Comparison of ENCODE assay signal across 33 cellular contexts in genomic region chr5:112097768-112098167, GRCh38.
DNase-seq lines count a peak whose midpoint lies in the region; ATAC-seq and TF ChIP-seq lines count a peak whose summit lies in the region.
"Had no signal": no experiment of that assay in that cellular context is flagged by ENCODE, and none has a peak within 500 bp of the region (broad histone marks: within the 10 kb centered on the region; RNA-seq: fewer than 3 reads in every experiment).

No MANE protein-coding gene starts in this region.

- peaks cover 3% of the 10 kb centered on the region; the same call in 1 of the 3 replicates for H3K9me3 Mint-ChIP-seq in GM23338
- H3K9me3 Mint-ChIP-seq: dendritic cell treated with granulocyte-macrophage colony-stimulating factor and Interleukin-4, amounts not matched to agents 40 ng/mL and 50 ng/mL, for 4 days had no signal

- no peak overlapping the region for H3K4me3 ChIP-seq in GM23338
- H3K4me3 ChIP-seq in adipocyte (ENCODE audit: low read length): peak overlapping the region; percentile 67
- H3K4me3 ChIP-seq in left lung: no peak overlapping the region
- H3K4me3 ChIP-seq: A549, SK-N-MC, uterus had no signal

- H3K4me3 Mint-ChIP-seq in GM23338: no peak overlapping the region
- H3K4me3 Mint-ChIP-seq: activated CD8-positive, alpha-beta memory T cell treated with anti-CD3 and anti-CD28 coated beads, Interleukin-2, amount 10 ng/mL, durations not matched to agents 7 days and 5 days; activated T-cell treated with anti-CD3 and anti-CD28 coated beads, Interleukin-2, amount 50 U/mL, for 72 hours; CD8-positive, alpha-beta memory T cell; dendritic cell treated with granulocyte-macrophage colony-stimulating factor and Interleukin-4, amounts not matched to agents 40 ng/mL and 50 ng/mL, for 4 days; endodermal cell; H9; neural crest cell; T-helper 17 cell had no signal

- TF ChIP-seq CTCF in GM23338 (conservative IDR thresholded peaks at IDR 0.05; ENCODE audit: low read depth in 2 of 2) (no peak), left lung (IDR thresholded peaks at IDR 0.05) (no peak)

- DNase-seq in A172 (ENCODE audit: low spot score) (peak; percentile 2), GM23338 (ENCODE audit: low spot score) (no peak), adipocyte (ENCODE audit: low read depth) (peak; percentile 3), left lung (no peak), Ammon's horn (ENCODE audit: low spot score) (no peak), SW480 (ENCODE audit: low spot score) (no peak), medulla oblongata (ENCODE audit: extremely low spot score) (no peak)
- DNase-seq: activated CD4-positive, alpha-beta T cell treated with anti-CD3 and anti-CD28 coated beads, Interleukin-2, amount 50 U/mL, for 4 hours; activated CD8-positive, alpha-beta memory T cell treated with anti-CD3 and anti-CD28 coated beads, Interleukin-2, amount 10 ng/mL, durations not matched to agents 7 days and 5 days; activated naive CD4-positive, alpha-beta T cell treated with Interleukin-2 at 50 U/mL for 16 hours; activated T-cell treated with anti-CD3 and anti-CD28 coated beads, Interleukin-2, amount 50 U/mL, for 72 hours; CD8-positive, alpha-beta memory T cell; endodermal cell; H9; hypothalamus; left colon; NCI-H1048; NCI-H1694; NCI-H2171; NCI-H510A; OCI-M1; retina; stimulated activated CD4-positive, alpha-beta T cell treated with anti-CD3 and anti-CD28 coated beads, Interleukin-1b, Interleukin-23, amount 100 ng/mL, for 48 hours; stimulated activated naive CD8-positive, alpha-beta T cell treated with anti-CD3 and anti-CD28 coated beads, Interleukin-15, Interleukin-2, amounts not matched to agents 100 U/mL and 50 U/mL, for 24 hours; T-helper 17 cell; uterus had no signal

- H3K27ac ChIP-seq in GM23338 (ENCODE audit: low read depth): no peak overlapping the region
- no peak overlapping the region for H3K27ac ChIP-seq in left lung
- H3K27ac ChIP-seq: A549, parathyroid adenoma, SK-N-MC, uterus had no signal

- no peaks in the 10 kb centered on the region for H3K79me2 ChIP-seq in GM23338 (replicated peaks; ENCODE audit: insufficient read depth)
- H3K79me2 ChIP-seq: parathyroid adenoma had no signal

- H3K4me1 ChIP-seq in GM23338 (ENCODE audit: insufficient read depth) (no peaks in the 10 kb centered on the region), adipocyte (ENCODE audit: control insufficient read depth, insufficient read depth, low read length) (no peaks in the 10 kb centered on the region), left lung (no peaks in the 10 kb centered on the region)
- H3K4me1 ChIP-seq: A549, parathyroid adenoma, uterus had no signal

- no peaks in the 10 kb centered on the region for H3K9me2 ChIP-seq in GM23338 (ENCODE audit: insufficient read depth)

- H3K27me3 ChIP-seq in GM23338 (ENCODE audit: insufficient read depth) (no peaks in the 10 kb centered on the region), adipocyte (replicated peaks; ENCODE audit: control insufficient read depth, insufficient read depth, low read length) (no peaks in the 10 kb centered on the region), left lung (no peaks in the 10 kb centered on the region)
- H3K27me3 ChIP-seq: uterus had no signal

- no peaks in the 10 kb centered on the region for H3K4me1 Mint-ChIP-seq in GM23338
- H3K4me1 Mint-ChIP-seq: activated CD8-positive, alpha-beta memory T cell treated with anti-CD3 and anti-CD28 coated beads, Interleukin-2, amount 10 ng/mL, durations not matched to agents 7 days and 5 days; CD8-positive, alpha-beta memory T cell; endodermal cell; neural crest cell; T-helper 17 cell had no signal

- intact Hi-C loops in left lung (cut with DNase I): no loop called here

- ATAC-seq in GM23338 (no peak), left lung (peak; percentile 57), HG02840 (IDR thresholded peaks at IDR 0.05; ENCODE audit: low FRiP score, unreplicated experiment) (no peak)
- ATAC-seq: A549; activated CD4-positive, CD25-positive, alpha-beta regulatory T cell treated with anti-CD3 and anti-CD28 coated beads, Interleukin-2, amount 50 U/mL, for 24 hours; activated CD8-positive, alpha-beta memory T cell treated with anti-CD3 and anti-CD28 coated beads, Interleukin-2, amount 10 ng/mL, durations not matched to agents 7 days and 5 days; activated T-cell treated with anti-CD3 and anti-CD28 coated beads, Interleukin-2, amount 50 U/mL, for 72 hours; left colon; stimulated activated naive CD8-positive, alpha-beta T cell treated with anti-CD3 and anti-CD28 coated beads, Interleukin-15, Interleukin-2, amounts not matched to agents 100 U/mL and 50 U/mL, for 24 hours; T-helper 17 cell had no signal

- H3F3A ChIP-seq in GM23338 (replicated peaks; ENCODE audit: low read depth): no peaks in the 10 kb centered on the region

- H3K36me3 ChIP-seq in GM23338 (ENCODE audit: insufficient read depth) (no peaks in the 10 kb centered on the region), adipocyte (ENCODE audit: control insufficient read depth, insufficient read depth, low read length, severe bottlenecking) (no peaks in the 10 kb centered on the region), left lung (no peaks in the 10 kb centered on the region)
- H3K36me3 ChIP-seq: uterus had no signal

- no peaks in the 10 kb centered on the region for H4K20me1 ChIP-seq in GM23338 (replicated peaks; ENCODE audit: insufficient read depth)

- H3K27ac Mint-ChIP-seq in GM23338: no peak overlapping the region
- H3K27ac Mint-ChIP-seq: activated CD8-positive, alpha-beta memory T cell treated with anti-CD3 and anti-CD28 coated beads, Interleukin-2, amount 10 ng/mL, durations not matched to agents 7 days and 5 days; activated T-cell treated with anti-CD3 and anti-CD28 coated beads, Interleukin-2, amount 50 U/mL, for 72 hours; CD8-positive, alpha-beta memory T cell; dendritic cell treated with granulocyte-macrophage colony-stimulating factor and Interleukin-4, amounts not matched to agents 40 ng/mL and 50 ng/mL, for 4 days; endodermal cell; H9; T-helper 17 cell had no signal

- no peaks in the 10 kb centered on the region for H3K27me3 Mint-ChIP-seq in GM23338 (ENCODE audit: insufficient read depth, low read depth, poor library complexity)

- peak overlapping the region; percentile 40 for H3K9ac ChIP-seq in adipocyte (ENCODE audit: low read length)
- H3K9ac ChIP-seq: parathyroid adenoma had no signal

- peaks cover 6% of the 10 kb centered on the region for H3K9me3 ChIP-seq in adipocyte (ENCODE audit: control insufficient read depth, low read length)
- H3K9me3 ChIP-seq in left lung: peaks cover 0 to 11% of the 10 kb centered on the region in 2 donors
- H3K9me3 ChIP-seq: A549, uterus had no signal

- H2AFZ ChIP-seq in GM23338: 0 out of 2 replicates have a peak overlapping the region, but pooled peaks have one; percentile 48
- H2AFZ ChIP-seq: parathyroid adenoma had no signal

- H3K36me3 Mint-ChIP-seq in GM23338 (ENCODE audit: low read depth): no peaks in the 10 kb centered on the region
- H3K36me3 Mint-ChIP-seq: activated CD8-positive, alpha-beta memory T cell treated with anti-CD3 and anti-CD28 coated beads, Interleukin-2, amount 10 ng/mL, durations not matched to agents 7 days and 5 days; CD8-positive, alpha-beta memory T cell had no signal

- H3K4me2 ChIP-seq in GM23338: no peak overlapping the region
- H3K4me2 ChIP-seq: A549 had no signal

TF ChIP-seq in GM23338, 12 proteins besides CTCF, POLR2A, EP300 and RAD21:
- TF ChIP-seq POLR2AphosphoS5 (IDR thresholded peaks at IDR 0.05; ENCODE audit: low read depth) (no peak), STAT1 (IDR thresholded peaks at IDR 0.05; ENCODE audit: unreplicated experiment) (no peak), ZNF114 (CRISPR knock-in tag; IDR thresholded peaks at IDR 0.05) (no peak), EZH2 (IDR thresholded peaks at IDR 0.05; ENCODE audit: low read depth, unreplicated experiment) (no peak), EZH2phosphoT487 (IDR thresholded peaks at IDR 0.05; ENCODE audit: unreplicated experiment) (no peak), NANOG (IDR thresholded peaks at IDR 0.05; ENCODE audit: borderline replicate concordance) (no peak), ZNF331 (CRISPR knock-in tag; IDR thresholded peaks at IDR 0.05; ENCODE audit: low read depth) (no peak), JUNB (IDR thresholded peaks at IDR 0.05; ENCODE audit: unreplicated experiment) (no peak), CREB1 (CRISPR knock-in tag; IDR thresholded peaks at IDR 0.05; ENCODE audit: low read depth) (no peak)
- TF ChIP-seq, protein P1, sequence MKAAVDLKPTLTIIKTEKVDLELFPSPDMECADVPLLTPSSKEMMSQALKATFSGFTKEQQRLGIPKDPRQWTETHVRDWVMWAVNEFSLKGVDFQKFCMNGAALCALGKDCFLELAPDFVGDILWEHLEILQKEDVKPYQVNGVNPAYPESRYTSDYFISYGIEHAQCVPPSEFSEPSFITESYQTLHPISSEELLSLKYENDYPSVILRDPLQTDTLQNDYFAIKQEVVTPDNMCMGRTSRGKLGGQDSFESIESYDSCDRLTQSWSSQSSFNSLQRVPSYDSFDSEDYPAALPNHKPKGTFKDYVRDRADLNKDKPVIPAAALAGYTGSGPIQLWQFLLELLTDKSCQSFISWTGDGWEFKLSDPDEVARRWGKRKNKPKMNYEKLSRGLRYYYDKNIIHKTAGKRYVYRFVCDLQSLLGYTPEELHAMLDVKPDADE (IDR thresholded peaks at IDR 0.05): no peak
- TF ChIP-seq, protein P2, sequence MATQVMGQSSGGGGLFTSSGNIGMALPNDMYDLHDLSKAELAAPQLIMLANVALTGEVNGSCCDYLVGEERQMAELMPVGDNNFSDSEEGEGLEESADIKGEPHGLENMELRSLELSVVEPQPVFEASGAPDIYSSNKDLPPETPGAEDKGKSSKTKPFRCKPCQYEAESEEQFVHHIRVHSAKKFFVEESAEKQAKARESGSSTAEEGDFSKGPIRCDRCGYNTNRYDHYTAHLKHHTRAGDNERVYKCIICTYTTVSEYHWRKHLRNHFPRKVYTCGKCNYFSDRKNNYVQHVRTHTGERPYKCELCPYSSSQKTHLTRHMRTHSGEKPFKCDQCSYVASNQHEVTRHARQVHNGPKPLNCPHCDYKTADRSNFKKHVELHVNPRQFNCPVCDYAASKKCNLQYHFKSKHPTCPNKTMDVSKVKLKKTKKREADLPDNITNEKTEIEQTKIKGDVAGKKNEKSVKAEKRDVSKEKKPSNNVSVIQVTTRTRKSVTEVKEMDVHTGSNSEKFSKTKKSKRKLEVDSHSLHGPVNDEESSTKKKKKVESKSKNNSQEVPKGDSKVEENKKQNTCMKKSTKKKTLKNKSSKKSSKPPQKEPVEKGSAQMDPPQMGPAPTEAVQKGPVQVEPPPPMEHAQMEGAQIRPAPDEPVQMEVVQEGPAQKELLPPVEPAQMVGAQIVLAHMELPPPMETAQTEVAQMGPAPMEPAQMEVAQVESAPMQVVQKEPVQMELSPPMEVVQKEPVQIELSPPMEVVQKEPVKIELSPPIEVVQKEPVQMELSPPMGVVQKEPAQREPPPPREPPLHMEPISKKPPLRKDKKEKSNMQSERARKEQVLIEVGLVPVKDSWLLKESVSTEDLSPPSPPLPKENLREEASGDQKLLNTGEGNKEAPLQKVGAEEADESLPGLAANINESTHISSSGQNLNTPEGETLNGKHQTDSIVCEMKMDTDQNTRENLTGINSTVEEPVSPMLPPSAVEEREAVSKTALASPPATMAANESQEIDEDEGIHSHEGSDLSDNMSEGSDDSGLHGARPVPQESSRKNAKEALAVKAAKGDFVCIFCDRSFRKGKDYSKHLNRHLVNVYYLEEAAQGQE (IDR thresholded peaks at IDR 0.05; ENCODE audit: unreplicated experiment): no peak

Comparison
In these comparisons a context has a peak if more than half of its experiments do, and no peak if none do; other contexts are left out.
1. DNase-seq: peak in A172 (single experiment) and adipocyte (single experiment); none in GM23338 (single experiment), left lung (0 of 2), Ammon's horn (single experiment), SW480 (single experiment) and medulla oblongata (single experiment).